1 cellular context compared by ENCODE assay signal in the genomic region with DNA sequence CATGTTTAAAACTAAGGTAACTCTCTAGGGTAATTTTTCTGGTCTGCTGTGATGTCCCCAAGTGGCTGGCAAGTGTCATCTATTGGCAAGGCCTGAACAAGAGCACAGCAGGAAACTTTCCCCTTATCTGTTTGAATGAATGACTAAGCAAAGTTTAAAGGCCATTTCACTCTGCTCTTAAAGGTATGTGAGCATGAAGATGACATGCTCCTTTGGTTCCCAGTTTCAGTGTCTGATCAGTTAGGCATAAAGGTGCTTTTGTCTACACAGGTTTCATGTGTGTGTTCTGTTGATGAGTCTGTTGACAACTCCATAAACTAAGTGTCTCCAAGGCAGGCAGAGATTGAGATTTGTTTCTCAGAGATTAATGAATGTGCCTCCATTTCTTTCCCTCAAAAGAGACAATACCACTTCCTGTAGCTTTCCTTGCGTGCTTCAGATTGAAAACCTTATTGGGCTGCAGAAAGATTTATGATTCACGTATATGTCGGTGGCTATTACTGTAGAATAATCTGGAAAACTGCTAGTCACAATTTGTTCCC.
TF ChIP-seq lines count a peak whose summit lies in the region.

No MANE protein-coding gene starts in this region.

TF ChIP-seq in K562, 482 proteins besides CTCF, POLR2A, EP300 and RAD21 (continued from another document and continues in another):
- peak; percentile 87 for TF ChIP-seq ZFP91 (CRISPR knock-in tag; IDR thresholded peaks at IDR 0.05)
- TF ChIP-seq MAFG (tag; conservative IDR thresholded peaks at IDR 0.05) = peak; percentile 98
- TF ChIP-seq POLR2G (IDR thresholded peaks at IDR 0.05; ENCODE audit: low read depth, low read length) = no peak
- TF ChIP-seq SP1 (CRISPR knock-in tag; IDR thresholded peaks at IDR 0.05) = peak; percentile 21; the same call in 1 of the 2 replicates
- TF ChIP-seq MTA1 (IDR thresholded peaks at IDR 0.05; ENCODE audit: borderline replicate concordance) = peak; percentile 65
- no peak for TF ChIP-seq CHD4 (IDR thresholded peaks at IDR 0.05; ENCODE audit: insufficient read depth, insufficient replicate concordance, low read depth, low read length, poor library complexity, severe bottlenecking)
- TF ChIP-seq MAFK (IDR thresholded peaks at IDR 0.05; ENCODE audit: low read length) = peak; percentile 92
- peak; percentile 90 for TF ChIP-seq RFX5 (IDR thresholded peaks at IDR 0.05; ENCODE audit: low read depth, low read length)
- TF ChIP-seq CREB5 (CRISPR knock-in tag; IDR thresholded peaks at IDR 0.05) = no peak
- TF ChIP-seq PHF8 (IDR thresholded peaks at IDR 0.05; ENCODE audit: borderline replicate concordance, low read length) = no peak
- no peak for TF ChIP-seq ZBTB2 (IDR thresholded peaks at IDR 0.05)
- TF ChIP-seq FOXA1 (IDR thresholded peaks at IDR 0.05; ENCODE audit: borderline replicate concordance) = no peak
- peak; percentile 85 for TF ChIP-seq SOX6 (IDR thresholded peaks at IDR 0.05)
- TF ChIP-seq MIER1 (IDR thresholded peaks at IDR 0.05; ENCODE audit: low read depth) = no peak
- peak; percentile 53; the same call in 1 of the 2 replicates for TF ChIP-seq ETV5 (CRISPR knock-in tag; IDR thresholded peaks at IDR 0.05; ENCODE audit: low read depth)
- peak; percentile 40; the same call in 1 of the 2 replicates for TF ChIP-seq MYC (IDR thresholded peaks at IDR 0.05; ENCODE audit: low read depth, low read length)
- TF ChIP-seq MYC (CRISPR knock-in tag; IDR thresholded peaks at IDR 0.05; ENCODE audit: borderline replicate concordance, low read depth) = no peak
- TF ChIP-seq CBFA2T2 (conservative IDR thresholded peaks at IDR 0.05) = 0 out of 2 replicates have a peak, but pooled peaks have one; percentile 7
- no peak for TF ChIP-seq KDM4B (IDR thresholded peaks at IDR 0.05; ENCODE audit: borderline replicate concordance in 2 of 2, low read depth in 1 of 2)
- TF ChIP-seq L3MBTL2 (IDR thresholded peaks at IDR 0.05) = peak; percentile 52
- 0 out of 2 replicates have a peak, but pooled peaks have one; percentile 33 for TF ChIP-seq TOE1 (IDR thresholded peaks at IDR 0.05; ENCODE audit: borderline replicate concordance)
- TF ChIP-seq TOE1 (CRISPR knock-in tag; IDR thresholded peaks at IDR 0.05; ENCODE audit: borderline replicate concordance, low read depth) = no peak
- peak; percentile 69; the same call in 1 of the 2 replicates for TF ChIP-seq FOXJ2 (tag; IDR thresholded peaks at IDR 0.05)
- no peak for TF ChIP-seq NFRKB (IDR thresholded peaks at IDR 0.05; ENCODE audit: low read depth)
- peak; percentile 49; the same call in 1 of the 2 replicates for TF ChIP-seq CREM (IDR thresholded peaks at IDR 0.05; ENCODE audit: low read depth)
- no peak for TF ChIP-seq ZNF551 (CRISPR knock-in tag; IDR thresholded peaks at IDR 0.05)
- peak; percentile 92 to 95 for TF ChIP-seq KDM1A (IDR thresholded peaks at IDR 0.05)
- TF ChIP-seq CEBPZ (IDR thresholded peaks at IDR 0.05; ENCODE audit: borderline replicate concordance, low read depth, low read length) = no peak
- TF ChIP-seq ZNF76 (CRISPR knock-in tag; IDR thresholded peaks at IDR 0.05; ENCODE audit: borderline replicate concordance) = no peak
- TF ChIP-seq MLX (CRISPR knock-in tag; conservative IDR thresholded peaks at IDR 0.05) = no peak
- peak; percentile 12; the same call in 1 of the 2 replicates for TF ChIP-seq MEF2D (tag; conservative IDR thresholded peaks at IDR 0.05; ENCODE audit: low read depth)
- TF ChIP-seq NRF1 (conservative IDR thresholded peaks at IDR 0.05 in 1 of 2, IDR thresholded peaks at IDR 0.05 in 1 of 2) = 0 out of 4 replicates have a peak, but pooled peaks of 1 of the 2 experiments have one; percentile 22
- TF ChIP-seq, protein P1, sequence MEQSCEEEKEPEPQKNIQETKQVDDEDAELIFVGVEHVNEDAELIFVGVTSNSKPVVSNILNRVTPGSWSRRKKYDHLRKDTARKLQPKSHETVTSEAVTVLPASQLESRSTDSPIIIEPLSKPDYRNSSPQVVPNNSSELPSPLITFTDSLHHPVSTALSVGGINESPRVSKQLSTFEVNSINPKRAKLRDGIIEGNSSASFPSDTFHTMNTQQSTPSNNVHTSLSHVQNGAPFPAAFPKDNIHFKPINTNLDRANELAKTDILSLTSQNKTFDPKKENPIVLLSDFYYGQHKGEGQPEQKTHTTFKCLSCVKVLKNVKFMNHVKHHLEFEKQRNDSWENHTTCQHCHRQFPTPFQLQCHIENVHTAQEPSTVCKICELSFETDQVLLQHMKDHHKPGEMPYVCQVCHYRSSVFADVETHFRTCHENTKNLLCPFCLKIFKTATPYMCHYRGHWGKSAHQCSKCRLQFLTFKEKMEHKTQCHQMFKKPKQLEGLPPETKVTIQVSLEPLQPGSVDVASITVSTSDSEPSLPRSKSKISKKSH (CRISPR knock-in tag; IDR thresholded peaks at IDR 0.05) = no peak
- 0 out of 4 replicates have a peak, but pooled peaks of 1 of the 2 experiments have one; percentile 13 for TF ChIP-seq FOXK2 (conservative IDR thresholded peaks at IDR 0.05 in 1 of 2, IDR thresholded peaks at IDR 0.05 in 1 of 2; ENCODE audit: low read depth in 2 of 2)
- TF ChIP-seq DDX20 (tag; IDR thresholded peaks at IDR 0.05; ENCODE audit: low read depth) = no peak
- no peak for TF ChIP-seq SPI1 (IDR thresholded peaks at IDR 0.05; ENCODE audit: borderline replicate concordance, low read depth, low read length)
- TF ChIP-seq RNF2 (IDR thresholded peaks at IDR 0.05) = peak; percentile 46; the same call in 1 of the 2 replicates
- TF ChIP-seq ELF1 (tag; IDR thresholded peaks at IDR 0.05) = peak; percentile 36; the same call in 1 of the 2 replicates
- no peak for TF ChIP-seq NR2C2 (CRISPR knock-in tag; IDR thresholded peaks at IDR 0.05)
- TF ChIP-seq NR2C2 (tag; IDR thresholded peaks at IDR 0.05) = peak; percentile 91
- TF ChIP-seq, protein P2, sequence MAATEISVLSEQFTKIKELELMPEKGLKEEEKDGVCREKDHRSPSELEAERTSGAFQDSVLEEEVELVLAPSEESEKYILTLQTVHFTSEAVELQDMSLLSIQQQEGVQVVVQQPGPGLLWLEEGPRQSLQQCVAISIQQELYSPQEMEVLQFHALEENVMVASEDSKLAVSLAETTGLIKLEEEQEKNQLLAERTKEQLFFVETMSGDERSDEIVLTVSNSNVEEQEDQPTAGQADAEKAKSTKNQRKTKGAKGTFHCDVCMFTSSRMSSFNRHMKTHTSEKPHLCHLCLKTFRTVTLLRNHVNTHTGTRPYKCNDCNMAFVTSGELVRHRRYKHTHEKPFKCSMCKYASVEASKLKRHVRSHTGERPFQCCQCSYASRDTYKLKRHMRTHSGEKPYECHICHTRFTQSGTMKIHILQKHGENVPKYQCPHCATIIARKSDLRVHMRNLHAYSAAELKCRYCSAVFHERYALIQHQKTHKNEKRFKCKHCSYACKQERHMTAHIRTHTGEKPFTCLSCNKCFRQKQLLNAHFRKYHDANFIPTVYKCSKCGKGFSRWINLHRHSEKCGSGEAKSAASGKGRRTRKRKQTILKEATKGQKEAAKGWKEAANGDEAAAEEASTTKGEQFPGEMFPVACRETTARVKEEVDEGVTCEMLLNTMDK (IDR thresholded peaks at IDR 0.05; ENCODE audit: borderline replicate concordance, insufficient read depth, low read depth, low read length, poor library complexity, severe bottlenecking) = no peak
- TF ChIP-seq ZNF766 (CRISPR knock-in tag; conservative IDR thresholded peaks at IDR 0.05) = peak; percentile 67; the same call in 1 of the 2 replicates
- TF ChIP-seq HDAC2 (IDR thresholded peaks at IDR 0.05) = 0 out of 2 replicates have a peak, but pooled peaks have one; percentile 72
- no peak for TF ChIP-seq ID3 (CRISPR knock-in tag; IDR thresholded peaks at IDR 0.05)
- peak; percentile 95 for TF ChIP-seq ID3 (tag; IDR thresholded peaks at IDR 0.05)
- TF ChIP-seq NELFE (IDR thresholded peaks at IDR 0.05; ENCODE audit: insufficient read depth, insufficient read length) = no peak
- TF ChIP-seq ZNF436 (CRISPR knock-in tag; IDR thresholded peaks at IDR 0.05) = no peak
- TF ChIP-seq NFE2 (IDR thresholded peaks at IDR 0.05; ENCODE audit: low read depth) = peak; percentile 99
- TF ChIP-seq NBN (IDR thresholded peaks at IDR 0.05; ENCODE audit: low read depth) = no peak
- 0 out of 2 replicates have a peak, but pooled peaks have one; percentile 48 for TF ChIP-seq LCOR (CRISPR knock-in tag; IDR thresholded peaks at IDR 0.05)
- TF ChIP-seq STAT5A (IDR thresholded peaks at IDR 0.05; ENCODE audit: borderline replicate concordance, low read length) = 0 out of 2 replicates have a peak, but pooled peaks have one; percentile 43
- TF ChIP-seq CBFA2T3 (IDR thresholded peaks at IDR 0.05) = peak; percentile 51
- peak; percentile 82 for TF ChIP-seq NFE2L1 (tag; IDR thresholded peaks at IDR 0.05; ENCODE audit: borderline replicate concordance, low read depth)
- no peak for TF ChIP-seq NR3C1 (CRISPR knock-in tag; IDR thresholded peaks at IDR 0.05)
- no peak for TF ChIP-seq ELF4 (CRISPR knock-in tag; IDR thresholded peaks at IDR 0.05)
- TF ChIP-seq CREB1 (IDR thresholded peaks at IDR 0.05) = no peak
- peak; percentile 52; the same call in 1 of the 2 replicates for TF ChIP-seq CREB1 (CRISPR knock-in tag; IDR thresholded peaks at IDR 0.05)
- peak; percentile 47 for TF ChIP-seq MECOM (CRISPR knock-in tag; IDR thresholded peaks at IDR 0.05)
- no peak for TF ChIP-seq SREBF1 (IDR thresholded peaks at IDR 0.05; ENCODE audit: borderline replicate concordance, low read depth, low read length)
- no peak for TF ChIP-seq ZNF224 (CRISPR knock-in tag; IDR thresholded peaks at IDR 0.05)
